Comparison of ENCODE assay signal across 8 cellular contexts in genomic region chr12:8243682-8244161, GRCh38. TPM values are rescaled to one million over a fixed set of nuclear protein-coding genes. Genes with fewer than 3 reads are reported as not detected.
DNase-seq lines count a peak whose midpoint lies in the region; ATAC-seq and TF ChIP-seq lines count a peak whose summit lies in the region.
"Not testable (repeated sequence)": the region's sequence is repeated elsewhere in the genome, so short reads cannot be mapped to it uniquely, and the experiment has no call there.

No MANE protein-coding gene starts in this region.

- not testable (repeated sequence) for H3K27me3 ChIP-seq in AG04450 (ENCODE audit: control insufficient read depth, insufficient read depth, low read length); WERI-Rb-1 (ENCODE audit: insufficient read depth, low read depth, severe bottlenecking); body of pancreas

- peak overlapping the region; percentile 62 for H3K4me3 ChIP-seq in AG04450 (ENCODE audit: low read depth, low read length)
- peak overlapping the region; percentile 59 for H3K4me3 ChIP-seq in GM12865 (ENCODE audit: low read depth, low read length)
- peak overlapping the region; percentile 72 for H3K4me3 ChIP-seq in WERI-Rb-1 (ENCODE audit: low read depth, low read length)
- peak overlapping the region; percentile 25 to 40 for H3K4me3 ChIP-seq in body of pancreas
- peak overlapping the region; percentile 56 to 92 (median 64) for H3K4me3 ChIP-seq in skin epidermis

- TF ChIP-seq CTCF in AG04450 (IDR thresholded peaks at IDR 0.05; ENCODE audit: low read depth, low read length); GM12865 (IDR thresholded peaks at IDR 0.05; ENCODE audit: insufficient read depth, low read depth, low read length, missing control alignments); WERI-Rb-1 (IDR thresholded peaks at IDR 0.05; ENCODE audit: low read depth, low read length); body of pancreas (IDR thresholded peaks at IDR 0.05): not testable (repeated sequence)

- intact Hi-C loops in body of pancreas (cut with DNase I) = not testable (repeated sequence)

- WGBS in body of pancreas, 2 donors = 0 to 3% methylated on average over 33 to 35 of the region's 35 CpGs

- H3K4me1 ChIP-seq in body of pancreas = peaks cover 18% of the 10 kb centered on the region

- ATAC-seq in body of pancreas = not testable (repeated sequence)

- not testable (repeated sequence) for H3K9me3 ChIP-seq in AG04450 (ENCODE audit: control insufficient read depth, insufficient read depth, low read length); WERI-Rb-1 (ENCODE audit: severe bottlenecking); body of pancreas

- H3K27ac ChIP-seq in AG04450 (ENCODE audit: low read depth, low read length) (peak overlapping the region; percentile 61), body of pancreas (peak overlapping the region; percentile 81 to 88 (median 84)), skin epidermis (peak overlapping the region in 19 of 21 experiments; percentile 10 to 90 (median 78))
- H3K27ac ChIP-seq in WERI-Rb-1 = not testable (repeated sequence)

- CTCF ChIA-PET in AG04450 (lab: Charles Lee) = interaction anchor here (0.9 to 1.8 kb wide), 3 partner anchors 25 to 198 kb away, joined by 3 to 6 read pairs (median 3); no protein-coding TSS in a partner anchor

- DNase-seq in AG04450 (ENCODE audit: low read depth, low spot score); GM12865 (ENCODE audit: low read depth); WERI-Rb-1; body of pancreas: not testable (repeated sequence)
- DNase-seq in NCI-H1105 (lab: John Stamatoyannopoulos, UW) (peak; percentile 36), germinal center (ENCODE audit: low spot score) (peak; percentile 15), midbrain (lab: John Stamatoyannopoulos, UW) (peak; percentile 35)

- not testable (repeated sequence) for H3K36me3 ChIP-seq in WERI-Rb-1; body of pancreas (replicated peaks in 1 of 2; ENCODE audit: insufficient read depth in 1 of 2, low read depth in 2 of 2)

- POLR2A ChIA-PET in AG04450 (lab: Yijun Ruan, JAX) = interaction anchor here (0.6 kb wide), 1 partner anchor 973 kb away, joined by 3 read pairs; no protein-coding TSS in a partner anchor

- peak in 2 of 3 donors; percentile 51 to 61 for TF ChIP-seq POLR2A in body of pancreas (IDR thresholded peaks at IDR 0.05)

RNA-seq across cellular contexts. Expression of gene FAM90A1, which starts 16.3 kb away (rescaled TPM):
- 0.02 and 0.06 TPM in 2 replicates for polyA plus RNA-seq in AG04450 (2011; rRNA removed)
- polyA minus RNA-seq in AG04450 (2011; rRNA and poly(A)+ RNA removed) = not detected in 2 replicates
- total RNA-seq in body of pancreas = under 1 TPM in 1 of 2 donors, not detected in 1; 0.26 TPM
